Comparison of ENCODE assay signal across 30 cellular contexts in genomic region chr4:147648656-147649055, GRCh38.
"Had no signal": no experiment of that assay in that cellular context is flagged by ENCODE, and none has a peak within 500 bp of the region (broad histone marks: within the 10 kb centered on the region; RNA-seq: fewer than 3 reads in every experiment).

No MANE protein-coding gene starts in this region.

- H3K4me1 ChIP-seq: breast epithelium, SJCRH30 had no signal

- H3K9me3 Mint-ChIP-seq: activated naive CD4-positive, alpha-beta T cell treated with anti-CD3 and anti-CD28 coated beads for 36 hours; activated T-helper 1 cell treated with anti-CD3 and anti-CD28 coated beads, Interleukin-12 subunit alpha, Interleukin-12 subunit beta, Interleukin-2, Interleukin-4 antibody, amounts not matched to agents 30 ng/mL and 10 ng/mL and 1 ng/mL, durations not matched to agents 14 hours and 24 hours and 36 hours had no signal

- H3K36me3 ChIP-seq: adrenal gland, breast epithelium had no signal

- DNase-seq: activated CD4-positive, alpha-beta T cell treated with anti-CD3 and anti-CD28 coated beads, Interleukin-2, amount 10 ng/mL, durations not matched to agents 24 days and 14 days; activated CD4-positive, alpha-beta T cell treated with anti-CD3 and anti-CD28 coated beads, Interleukin-2, amount 50 U/mL, for 4 hours; activated CD8-positive, alpha-beta T cell treated with anti-CD3 and anti-CD28 coated beads for 36 hours; activated gamma-delta T cell treated with Interleukin-2 at 50 U/mL for 16 hours; activated naive CD4-positive, alpha-beta T cell treated with anti-CD3 and anti-CD28 coated beads for 36 hours; activated T-cell treated with anti-CD3 and anti-CD28 coated beads, Interleukin-2, amount 50 U/mL, for 1 hour; adrenal gland; body of pancreas; central memory CD4-positive, alpha-beta T cell; Kasumi-1; MG63; NCI-H1048; NCI-H1105 treated with DMSO at 0.1 percent for 48 hours; NCI-H1436; NCI-H1694; NCI-H1930; NCI-H2081 treated with DMSO at 0.1 percent for 48 hours; NCI-H226; NCI-H446 treated with DMSO at 0.1 percent for 48 hours; NCI-H524 treated with DMSO at 0.1 percent for 48 hours; SHP77; SJCRH30; T1000; WERI-Rb-1 had no signal

- H3K27ac ChIP-seq: adrenal gland, body of pancreas, breast epithelium, SJCRH30, SK-N-MC, WERI-Rb-1 had no signal

- H3K27me3 Mint-ChIP-seq: activated CD4-positive, alpha-beta T cell treated with anti-CD3 and anti-CD28 coated beads, Interleukin-2, amount 10 ng/mL, durations not matched to agents 24 days and 14 days; activated CD8-positive, alpha-beta T cell treated with anti-CD3 and anti-CD28 coated beads for 36 hours had no signal

- FAIRE-seq: astrocyte had no signal

- H3K4me3 Mint-ChIP-seq: activated CD4-positive, alpha-beta T cell treated with anti-CD3 and anti-CD28 coated beads, Interleukin-2, amount 10 ng/mL, durations not matched to agents 24 days and 14 days; activated CD8-positive, alpha-beta T cell treated with anti-CD3 and anti-CD28 coated beads for 36 hours; activated naive CD4-positive, alpha-beta T cell treated with anti-CD3 and anti-CD28 coated beads for 36 hours; activated T-helper 1 cell treated with anti-CD3 and anti-CD28 coated beads, Interleukin-12 subunit alpha, Interleukin-12 subunit beta, Interleukin-2, Interleukin-4 antibody, amounts not matched to agents 30 ng/mL and 10 ng/mL and 1 ng/mL, durations not matched to agents 14 hours and 24 hours and 36 hours had no signal

- H3K27ac Mint-ChIP-seq: activated CD4-positive, alpha-beta T cell treated with anti-CD3 and anti-CD28 coated beads, Interleukin-2, amount 10 ng/mL, durations not matched to agents 24 days and 14 days; activated CD8-positive, alpha-beta T cell treated with anti-CD3 and anti-CD28 coated beads for 36 hours; activated naive CD4-positive, alpha-beta T cell treated with anti-CD3 and anti-CD28 coated beads for 36 hours; activated T-helper 1 cell treated with anti-CD3 and anti-CD28 coated beads, Interleukin-12 subunit alpha, Interleukin-12 subunit beta, Interleukin-2, Interleukin-4 antibody, amounts not matched to agents 30 ng/mL and 10 ng/mL and 1 ng/mL, durations not matched to agents 14 hours and 24 hours and 36 hours had no signal

- H3K9me3 ChIP-seq: adrenal gland, body of pancreas, breast epithelium, MG63, SJCRH30 had no signal

- ATAC-seq: activated CD8-positive, alpha-beta T cell treated with anti-CD3 and anti-CD28 coated beads for 36 hours; activated naive CD4-positive, alpha-beta T cell treated with anti-CD3 and anti-CD28 coated beads, Interleukin-2, amount 50 U/mL, for 72 hours; body of pancreas; Panc1 had no signal

- H3K27me3 ChIP-seq: adrenal gland, body of pancreas, breast epithelium, MG63, SJCRH30 had no signal

- H3K4me3 ChIP-seq: adrenal gland, body of pancreas, breast epithelium, MG63, SJCRH30, SK-N-MC had no signal
